In the genomic region with DNA sequence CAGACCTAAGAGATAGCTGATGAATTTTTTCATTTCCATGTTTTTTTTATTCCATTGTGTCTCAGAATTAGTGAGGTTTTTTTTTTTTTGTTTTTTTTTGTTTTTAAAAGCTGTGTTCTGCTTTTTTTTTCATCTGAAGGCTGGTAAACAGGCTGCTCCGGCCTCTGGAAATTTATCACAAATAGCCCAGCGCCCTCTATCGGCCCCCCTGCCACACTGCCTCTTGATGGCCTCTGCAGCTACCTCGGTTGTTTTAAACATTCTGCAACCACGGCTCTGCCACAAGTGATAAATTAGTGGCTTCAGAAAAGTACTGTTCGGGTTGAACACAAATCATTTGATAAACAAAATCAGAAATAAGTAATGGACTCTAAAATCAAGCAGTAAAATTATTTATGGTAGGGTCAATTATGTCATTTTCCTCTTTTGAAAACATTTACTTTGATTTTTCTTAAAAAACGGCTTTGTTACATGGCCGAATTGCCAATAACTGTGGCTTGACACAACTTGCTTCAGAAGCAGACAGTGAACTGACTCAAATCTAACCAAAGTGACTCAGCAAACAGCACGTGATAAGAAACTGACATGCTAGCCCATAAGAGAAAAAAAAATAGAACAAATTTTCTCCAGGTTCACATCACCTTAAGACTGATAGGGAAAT, we compare ENCODE assay signal across 8 cellular contexts.
DNase-seq lines count a peak whose midpoint lies in the region; ATAC-seq and TF ChIP-seq lines count a peak whose summit lies in the region.

No MANE protein-coding gene starts in this region.

- no peaks in the 10 kb centered on the region for H3K27me3 ChIP-seq in naive thymus-derived CD4-positive, alpha-beta T cell (ENCODE audit: control insufficient read depth in 2 of 2, insufficient read depth in 2 of 2, low read length in 2 of 2)
- H3K27me3 ChIP-seq in thyroid gland, result no peaks in the 10 kb centered on the region

- H3K4me1 Mint-ChIP-seq in activated CD4-positive, alpha-beta memory T cell treated with anti-CD3 and anti-CD28 coated beads, Interleukin-2, amount 10 ng/mL, durations not matched to agents 7 days and 5 days, result peaks cover 1% of the 10 kb centered on the region
- H3K4me1 Mint-ChIP-seq in naive thymus-derived CD4-positive, alpha-beta T cell, result no peaks in the 10 kb centered on the region

- 26% methylated on average over 9 of the region's 9 CpGs for WGBS in thyroid gland, 2 donors

- intact Hi-C loops in naive thymus-derived CD4-positive, alpha-beta T cell (cut with micrococcal nuclease), result loop anchor here in 1 of 2 donors (2.0 to 5.0 kb wide), 2 partner anchors 62 to 1026 kb away; no protein-coding TSS in a partner anchor
- intact Hi-C loops in thyroid gland (cut with DNase I), result no loop called here

- H3K27me3 Mint-ChIP-seq in activated CD4-positive, alpha-beta memory T cell treated with anti-CD3 and anti-CD28 coated beads, Interleukin-2, amount 10 ng/mL, durations not matched to agents 7 days and 5 days, result peaks cover 5% of the 10 kb centered on the region
- peaks cover 0 to 8% (median 5%) of the 10 kb centered on the region in 5 donors for H3K27me3 Mint-ChIP-seq in naive thymus-derived CD4-positive, alpha-beta T cell

- TF ChIP-seq CTCF in epithelial cell of proximal tubule (conservative IDR thresholded peaks at IDR 0.05; ENCODE audit: low read depth, low read length), result peak; percentile 89
- peak in 5 of 6 experiments; percentile 7 to 56 (median 44) for TF ChIP-seq CTCF in thyroid gland (IDR thresholded peaks at IDR 0.05)

- POLR2A ChIA-PET in activated CD4-positive, alpha-beta memory T cell treated with anti-CD3 and anti-CD28 coated beads, Interleukin-2, amount 10 ng/mL, durations not matched to agents 7 days and 5 days (lab: Charles Lee), result no interaction called here
- POLR2A ChIA-PET in naive thymus-derived CD4-positive, alpha-beta T cell (lab: Charles Lee), result no interaction called here

- no peak for TF ChIP-seq POLR2A in thyroid gland (IDR thresholded peaks at IDR 0.05)

- H3K27ac Mint-ChIP-seq in activated CD4-positive, alpha-beta memory T cell treated with anti-CD3 and anti-CD28 coated beads, Interleukin-2, amount 10 ng/mL, durations not matched to agents 7 days and 5 days, result no peak overlapping the region
- H3K27ac Mint-ChIP-seq in naive thymus-derived CD4-positive, alpha-beta T cell, result no peak overlapping the region

- H3K36me3 ChIP-seq in naive thymus-derived CD4-positive, alpha-beta T cell (ENCODE audit: control insufficient read depth in 2 of 3, insufficient read depth in 3 of 3, low read length in 3 of 3), result no peaks in the 10 kb centered on the region
- H3K36me3 ChIP-seq in thyroid gland, result no peaks in the 10 kb centered on the region

- H3K36me3 Mint-ChIP-seq in activated CD4-positive, alpha-beta memory T cell treated with anti-CD3 and anti-CD28 coated beads, Interleukin-2, amount 10 ng/mL, durations not matched to agents 7 days and 5 days (ENCODE audit: low read depth), result no peaks in the 10 kb centered on the region
- no peaks in the 10 kb centered on the region for H3K36me3 Mint-ChIP-seq in naive thymus-derived CD4-positive, alpha-beta T cell

- CTCF ChIA-PET in activated CD4-positive, alpha-beta memory T cell treated with anti-CD3 and anti-CD28 coated beads, Interleukin-2, amount 10 ng/mL, durations not matched to agents 7 days and 5 days (lab: Charles Lee), result interaction anchor here (0.5 to 1.6 kb wide), 21 partner anchors 7 to 819 kb away, joined by 3 to 6 read pairs (median 3); no protein-coding TSS in a partner anchor
- CTCF ChIA-PET in naive thymus-derived CD4-positive, alpha-beta T cell (lab: Charles Lee), result no interaction called here

- no peak overlapping the region for H3K27ac ChIP-seq in naive thymus-derived CD4-positive, alpha-beta T cell (ENCODE audit: low read depth, low read length)
- H3K27ac ChIP-seq in thyroid gland, result no peak overlapping the region

- H3K4me1 ChIP-seq in naive thymus-derived CD4-positive, alpha-beta T cell (ENCODE audit: control insufficient read depth in 2 of 2, insufficient read depth in 2 of 2, low read length in 2 of 2), result no peaks in the 10 kb centered on the region
- H3K4me1 ChIP-seq in thyroid gland, result peaks cover 0 to 5% of the 10 kb centered on the region in 2 donors

- peak; percentile 83 for ATAC-seq in HG02885 (IDR thresholded peaks at IDR 0.05; ENCODE audit: poor library complexity, unreplicated experiment)
- no peak for ATAC-seq in naive thymus-derived CD4-positive, alpha-beta T cell

- H3K9me3 Mint-ChIP-seq in activated CD4-positive, alpha-beta memory T cell treated with anti-CD3 and anti-CD28 coated beads, Interleukin-2, amount 10 ng/mL, durations not matched to agents 7 days and 5 days, result no peaks in the 10 kb centered on the region
- peaks cover 0 to 17% (median 0%) of the 10 kb centered on the region in 11 donors for H3K9me3 Mint-ChIP-seq in naive thymus-derived CD4-positive, alpha-beta T cell

- H3K4me3 ChIP-seq in epithelial cell of proximal tubule (ENCODE audit: low read depth, low read length), result no peak overlapping the region
- no peak overlapping the region for H3K4me3 ChIP-seq in naive thymus-derived CD4-positive, alpha-beta T cell (ENCODE audit: low read length)
- H3K4me3 ChIP-seq in thyroid gland (replicated peaks in 1 of 3), result no peak overlapping the region

- no peaks in the 10 kb centered on the region for H3K9me3 ChIP-seq in naive thymus-derived CD4-positive, alpha-beta T cell (ENCODE audit: control insufficient read depth in 2 of 3, low read length in 3 of 3)
- no peaks in the 10 kb centered on the region for H3K9me3 ChIP-seq in thyroid gland

- peak; percentile 50 for DNase-seq in SIG-M5 treated with dmso at 0.1 percent for 504 hours (lab: John Stamatoyannopoulos, UW; ENCODE audit: unreplicated experiment)
- DNase-seq in SIG-M5 (lab: John Stamatoyannopoulos, UW), result no peak
- DNase-seq in NCI-H524 treated with DMSO at 0.1 percent for 48 hours (lab: John Stamatoyannopoulos, UW), result peak; percentile 3
- DNase-seq in activated CD4-positive, alpha-beta memory T cell treated with anti-CD3 and anti-CD28 coated beads, Interleukin-2, amount 10 ng/mL, durations not matched to agents 7 days and 5 days, result peak; percentile 61
- DNase-seq in epithelial cell of proximal tubule (ENCODE audit: low read depth), result peak; percentile 7
- peak in 8 of 9 donors; percentile 4 to 54 (median 21) for DNase-seq in naive thymus-derived CD4-positive, alpha-beta T cell
- DNase-seq in thyroid gland, result peak; percentile 55 to 70

- no peak overlapping the region for H3K4me3 Mint-ChIP-seq in activated CD4-positive, alpha-beta memory T cell treated with anti-CD3 and anti-CD28 coated beads, Interleukin-2, amount 10 ng/mL, durations not matched to agents 7 days and 5 days
- no peak overlapping the region for H3K4me3 Mint-ChIP-seq in naive thymus-derived CD4-positive, alpha-beta T cell
